In genomic region chr2:179773986-179774385, GRCh38 we compare ENCODE assay signal across 13 cellular contexts.
DNase-seq lines count a peak whose midpoint lies in the region; ATAC-seq and TF ChIP-seq lines count a peak whose summit lies in the region.
"Had no signal": no experiment of that assay in that cellular context is flagged by ENCODE, and none has a peak within 500 bp of the region (broad histone marks: within the 10 kb centered on the region; RNA-seq: fewer than 3 reads in every experiment).

No MANE protein-coding gene starts in this region.

- H3K79me2 ChIP-seq in mammary epithelial cell (ENCODE audit: insufficient read depth, low read length): no peaks in the 10 kb centered on the region

- H3K27me3 ChIP-seq in mammary epithelial cell (ENCODE audit: insufficient read depth, low read length): no peaks in the 10 kb centered on the region
- no peaks in the 10 kb centered on the region for H3K27me3 ChIP-seq in naive thymus-derived CD4-positive, alpha-beta T cell (ENCODE audit: control insufficient read depth in 2 of 2, insufficient read depth in 2 of 2, low read length in 2 of 2)
- H3K27me3 ChIP-seq in aorta (ENCODE audit: control insufficient read depth in 1 of 2, insufficient read depth in 2 of 2, low read length in 1 of 2): no peaks in the 10 kb centered on the region
- H3K27me3 ChIP-seq: BLaER1 had no signal

- H3K9me3 ChIP-seq in mammary epithelial cell (replicated peaks; ENCODE audit: insufficient read depth, low read length): no peaks in the 10 kb centered on the region
- no peaks in the 10 kb centered on the region for H3K9me3 ChIP-seq in naive thymus-derived CD4-positive, alpha-beta T cell (ENCODE audit: control insufficient read depth in 2 of 3, low read length in 3 of 3)
- no peaks in the 10 kb centered on the region for H3K9me3 ChIP-seq in aorta (ENCODE audit: control insufficient read depth, low read length)
- H3K9me3 ChIP-seq: BLaER1 had no signal

- H3K27me3 Mint-ChIP-seq in MCF 10A (ENCODE audit: insufficient read depth, unreplicated experiment): no peaks in the 10 kb centered on the region
- H3K27me3 Mint-ChIP-seq in naive thymus-derived CD4-positive, alpha-beta T cell: peaks cover 0 to 21% (median 13%) of the 10 kb centered on the region in 5 donors
- peaks cover 31% of the 10 kb centered on the region for H3K27me3 Mint-ChIP-seq in stimulated activated memory B cell treated with anti-CD40 and anti-IgM and Interleukin-4, amounts not matched to agents 10 μg/mL and 1 μg/mL and 100 μg/mL, for 72 hours
- H3K27me3 Mint-ChIP-seq in activated CD8-positive, alpha-beta T cell treated with anti-CD3 and anti-CD28 coated beads, Interleukin-2, amount 10 ng/mL, durations not matched to agents 7 days and 5 days (ENCODE audit: low read depth): no peaks in the 10 kb centered on the region

- no peak overlapping the region for H3K4me3 Mint-ChIP-seq in MCF 10A (ENCODE audit: unreplicated experiment)
- no peak overlapping the region for H3K4me3 Mint-ChIP-seq in naive thymus-derived CD4-positive, alpha-beta T cell
- no peak overlapping the region for H3K4me3 Mint-ChIP-seq in stimulated activated memory B cell treated with anti-CD40 and anti-IgM and Interleukin-4, amounts not matched to agents 10 μg/mL and 1 μg/mL and 100 μg/mL, for 72 hours
- no peak overlapping the region for H3K4me3 Mint-ChIP-seq in activated CD8-positive, alpha-beta T cell treated with anti-CD3 and anti-CD28 coated beads, Interleukin-2, amount 10 ng/mL, durations not matched to agents 7 days and 5 days
- H3K4me3 Mint-ChIP-seq: CD8-positive, alpha-beta memory T cell had no signal

- H3K4me3 ChIP-seq in mammary epithelial cell (replicated peaks in 1 of 3; ENCODE audit: insufficient read depth in 1 of 3, low read depth in 2 of 3, low read length in 3 of 3) (no peak overlapping the region), aorta (ENCODE audit: low read length in 2 of 2) (no peak overlapping the region)
- H3K4me3 ChIP-seq in naive thymus-derived CD4-positive, alpha-beta T cell (ENCODE audit: low read length): no peak overlapping the region
- H3K4me3 ChIP-seq: BLaER1 had no signal

- H3K4me1 Mint-ChIP-seq in MCF 10A (ENCODE audit: insufficient read depth, unreplicated experiment): peaks cover 1% of the 10 kb centered on the region
- H3K4me1 Mint-ChIP-seq in naive thymus-derived CD4-positive, alpha-beta T cell: no peaks in the 10 kb centered on the region
- no peaks in the 10 kb centered on the region for H3K4me1 Mint-ChIP-seq in stimulated activated memory B cell treated with anti-CD40 and anti-IgM and Interleukin-4, amounts not matched to agents 10 μg/mL and 1 μg/mL and 100 μg/mL, for 72 hours
- H3K4me1 Mint-ChIP-seq in activated CD8-positive, alpha-beta T cell treated with anti-CD3 and anti-CD28 coated beads, Interleukin-2, amount 10 ng/mL, durations not matched to agents 7 days and 5 days (ENCODE audit: low read depth): no peaks in the 10 kb centered on the region
- H3K4me1 Mint-ChIP-seq: CD8-positive, alpha-beta memory T cell had no signal

- DNase-seq in MCF 10A (ENCODE audit: unreplicated experiment): no peak
- no peak for DNase-seq in mammary epithelial cell
- no peak for DNase-seq in naive thymus-derived CD4-positive, alpha-beta T cell
- no peak for DNase-seq in aorta
- no peak for DNase-seq in DMS114 treated with DMSO at 0.1 percent for 48 hours (lab: John Stamatoyannopoulos, UW; ENCODE audit: unreplicated experiment)
- no peak for DNase-seq in activated CD8-positive, alpha-beta T cell treated with anti-CD3 and anti-CD28 coated beads, Interleukin-2, amount 10 ng/mL, durations not matched to agents 7 days and 5 days
- DNase-seq: 8988T; AML-193; CD8-positive, alpha-beta memory T cell; HCEC 1CT had no signal

- in situ Hi-C loops in mammary epithelial cell (cut with MboI; ENCODE audit: low sequenced_read_pairs in 2 of 2): no loop called here

- H3K9ac ChIP-seq in mammary epithelial cell (ENCODE audit: insufficient read depth, low read length): no peak overlapping the region
- H3K9ac ChIP-seq: BLaER1 had no signal

- dilution Hi-C loops in mammary epithelial cell (cut with HindIII; ENCODE audit: low sequenced_read_pairs): no loop called here

- peak; percentile 14 for ATAC-seq in naive thymus-derived CD4-positive, alpha-beta T cell
- peak; percentile 40 for ATAC-seq in stimulated activated memory B cell treated with anti-CD40 and anti-IgM and Interleukin-4, amounts not matched to agents 10 μg/mL and 1 μg/mL and 100 μg/mL, for 72 hours
- peak; percentile 38 for ATAC-seq in aorta (ENCODE audit: low FRiP score)
- ATAC-seq in activated CD8-positive, alpha-beta T cell treated with anti-CD3 and anti-CD28 coated beads, Interleukin-2, amount 10 ng/mL, durations not matched to agents 7 days and 5 days: no peak
- no peak for ATAC-seq in GM19328 (IDR thresholded peaks at IDR 0.05; ENCODE audit: unreplicated experiment)

- WGBS in mammary epithelial cell (ENCODE audit: low coverage, missing lambda C conversion rate): 73% methylated on average over 4 of the region's 4 CpGs
- WGBS in aorta, 2 donors: 96 to 99% methylated on average over 4 of the region's 4 CpGs

- H3K4me1 ChIP-seq in mammary epithelial cell (ENCODE audit: insufficient read depth, low read length) (no peaks in the 10 kb centered on the region), aorta (ENCODE audit: control insufficient read depth in 1 of 2, insufficient read depth in 2 of 2, low read length in 2 of 2) (no peaks in the 10 kb centered on the region)
- no peaks in the 10 kb centered on the region for H3K4me1 ChIP-seq in naive thymus-derived CD4-positive, alpha-beta T cell (ENCODE audit: control insufficient read depth in 2 of 2, insufficient read depth in 2 of 2, low read length in 2 of 2)
- H3K4me1 ChIP-seq: BLaER1 had no signal

- peak overlapping the region; percentile 10 for H3K27ac Mint-ChIP-seq in MCF 10A (ENCODE audit: low read depth, unreplicated experiment)
- H3K27ac Mint-ChIP-seq in naive thymus-derived CD4-positive, alpha-beta T cell: no peak overlapping the region
- H3K27ac Mint-ChIP-seq in stimulated activated memory B cell treated with anti-CD40 and anti-IgM and Interleukin-4, amounts not matched to agents 10 μg/mL and 1 μg/mL and 100 μg/mL, for 72 hours: no peak overlapping the region
- no peak overlapping the region for H3K27ac Mint-ChIP-seq in activated CD8-positive, alpha-beta T cell treated with anti-CD3 and anti-CD28 coated beads, Interleukin-2, amount 10 ng/mL, durations not matched to agents 7 days and 5 days
- H3K27ac Mint-ChIP-seq: CD8-positive, alpha-beta memory T cell had no signal

- intact Hi-C loops in MCF 10A (cut with micrococcal nuclease): no loop called here
- intact Hi-C loops in mammary epithelial cell (cut with micrococcal nuclease): no loop called here
- intact Hi-C loops in naive thymus-derived CD4-positive, alpha-beta T cell (cut with micrococcal nuclease): no loop called here
- intact Hi-C loops in aorta (cut with DNase I): no loop called here

- POLR2A ChIA-PET in MCF 10A (lab: Yijun Ruan, JAX): no interaction called here
- POLR2A ChIA-PET in naive thymus-derived CD4-positive, alpha-beta T cell (lab: Charles Lee): no interaction called here
- POLR2A ChIA-PET in activated CD8-positive, alpha-beta T cell treated with anti-CD3 and anti-CD28 coated beads, Interleukin-2, amount 10 ng/mL, durations not matched to agents 7 days and 5 days (lab: Charles Lee): no interaction called here

- H4K20me1 ChIP-seq in mammary epithelial cell (ENCODE audit: insufficient read depth, low read length): no peaks in the 10 kb centered on the region
- H4K20me1 ChIP-seq: BLaER1 had no signal

- CTCF ChIA-PET in MCF 10A (lab: Yijun Ruan, JAX): no interaction called here
- CTCF ChIA-PET in mammary epithelial cell (lab: Charles Lee; ENCODE audit: low non-redundant PET): no interaction called here
- CTCF ChIA-PET in naive thymus-derived CD4-positive, alpha-beta T cell (lab: Charles Lee): no interaction called here
- CTCF ChIA-PET in activated CD8-positive, alpha-beta T cell treated with anti-CD3 and anti-CD28 coated beads, Interleukin-2, amount 10 ng/mL, durations not matched to agents 7 days and 5 days (lab: Charles Lee): no interaction called here

- H3K36me3 ChIP-seq in mammary epithelial cell (ENCODE audit: insufficient read depth, low read length): no peaks in the 10 kb centered on the region
- no peaks in the 10 kb centered on the region for H3K36me3 ChIP-seq in naive thymus-derived CD4-positive, alpha-beta T cell (ENCODE audit: control insufficient read depth in 2 of 3, insufficient read depth in 3 of 3, low read length in 3 of 3)
- no peaks in the 10 kb centered on the region for H3K36me3 ChIP-seq in aorta (ENCODE audit: control insufficient read depth in 1 of 2, insufficient read depth in 2 of 2, low read length in 1 of 2)
- H3K36me3 ChIP-seq: BLaER1 had no signal

- BruUV-seq in MCF 10A (replicated peaks; lab: Mats Ljungman, UMichigan) (no TSS peak), mammary epithelial cell (replicated peaks; lab: Mats Ljungman, UMichigan) (no TSS peak)

- H3K4me2 ChIP-seq in mammary epithelial cell (ENCODE audit: insufficient read depth, low read depth, low read length): no peak overlapping the region
- H3K4me2 ChIP-seq: BLaER1 had no signal

- TF ChIP-seq CTCF in MCF 10A (IDR thresholded peaks at IDR 0.05; ENCODE audit: unreplicated experiment) (no peak), mammary epithelial cell (conservative IDR thresholded peaks at IDR 0.05 in 1 of 2, IDR thresholded peaks at IDR 0.05 in 1 of 2; ENCODE audit: extremely low read depth in 1 of 2, insufficient read depth in 1 of 2, low read depth in 1 of 2, low read length in 2 of 2) (no peak)

- no peaks in the 10 kb centered on the region for H3K9me3 Mint-ChIP-seq in MCF 10A (ENCODE audit: unreplicated experiment)
- H3K9me3 Mint-ChIP-seq in naive thymus-derived CD4-positive, alpha-beta T cell: peaks cover 0 to 5% (median 0%) of the 10 kb centered on the region in 11 donors
- H3K9me3 Mint-ChIP-seq in stimulated activated memory B cell treated with anti-CD40 and anti-IgM and Interleukin-4, amounts not matched to agents 10 μg/mL and 1 μg/mL and 100 μg/mL, for 72 hours: peaks cover 3% of the 10 kb centered on the region
- H3K9me3 Mint-ChIP-seq in activated CD8-positive, alpha-beta T cell treated with anti-CD3 and anti-CD28 coated beads, Interleukin-2, amount 10 ng/mL, durations not matched to agents 7 days and 5 days (ENCODE audit: insufficient read depth): no peaks in the 10 kb centered on the region

- H3K27ac ChIP-seq in mammary epithelial cell (ENCODE audit: insufficient read depth, low read depth, low read length) (no peak overlapping the region), aorta (ENCODE audit: low read depth in 1 of 2, low read length in 2 of 2) (no peak overlapping the region)
- no peak overlapping the region for H3K27ac ChIP-seq in naive thymus-derived CD4-positive, alpha-beta T cell (ENCODE audit: low read depth, low read length)
- H3K27ac ChIP-seq: BLaER1 had no signal

- H2AFZ ChIP-seq in mammary epithelial cell (ENCODE audit: low read depth, low read length): no peak overlapping the region

- no peaks in the 10 kb centered on the region for H3K36me3 Mint-ChIP-seq in MCF 10A (ENCODE audit: insufficient read depth, unreplicated experiment)
- no peaks in the 10 kb centered on the region for H3K36me3 Mint-ChIP-seq in naive thymus-derived CD4-positive, alpha-beta T cell
- no peaks in the 10 kb centered on the region for H3K36me3 Mint-ChIP-seq in stimulated activated memory B cell treated with anti-CD40 and anti-IgM and Interleukin-4, amounts not matched to agents 10 μg/mL and 1 μg/mL and 100 μg/mL, for 72 hours
- no peaks in the 10 kb centered on the region for H3K36me3 Mint-ChIP-seq in activated CD8-positive, alpha-beta T cell treated with anti-CD3 and anti-CD28 coated beads, Interleukin-2, amount 10 ng/mL, durations not matched to agents 7 days and 5 days (ENCODE audit: low read depth)
- H3K36me3 Mint-ChIP-seq: CD8-positive, alpha-beta memory T cell had no signal

Comparison
In these comparisons a context has a peak if more than half of its experiments do, and no peak if none do; other contexts are left out.
1. ATAC-seq: peak in naive thymus-derived CD4-positive, alpha-beta T cell (single experiment), stimulated activated memory B cell treated with anti-CD40 and anti-IgM and Interleukin-4, amounts not matched to agents 10 μg/mL and 1 μg/mL and 100 μg/mL, for 72 hours (single experiment) and aorta (single experiment); none in activated CD8-positive, alpha-beta T cell treated with anti-CD3 and anti-CD28 coated beads, Interleukin-2, amount 10 ng/mL, durations not matched to agents 7 days and 5 days (single experiment) and GM19328 (single experiment).